In the genomic region with DNA sequence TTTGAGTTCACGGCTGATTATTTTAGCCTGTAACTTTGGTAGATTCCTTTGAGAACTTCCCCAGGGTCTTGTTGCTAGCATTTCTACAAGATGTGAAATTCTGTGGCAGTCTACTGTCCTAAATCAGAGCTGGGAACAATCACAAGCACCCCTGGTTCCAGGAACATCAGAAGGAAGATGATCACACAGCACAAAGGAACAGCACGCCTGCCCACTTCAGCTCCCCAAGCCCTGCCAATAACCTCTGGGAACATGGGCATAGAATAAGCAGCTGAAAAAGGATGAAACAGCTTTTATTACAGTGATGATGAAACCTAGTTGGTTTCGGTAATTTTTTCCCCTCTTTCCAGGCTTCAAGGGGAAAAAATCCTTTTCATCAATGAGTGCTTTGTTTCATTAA, we compare ENCODE assay signal across 18 cellular contexts.
DNase-seq lines count a peak whose midpoint lies in the region; ATAC-seq lines count a peak whose summit lies in the region.
"Had no signal": no experiment of that assay in that cellular context is flagged by ENCODE, and none has a peak within 500 bp of the region (broad histone marks: within the 10 kb centered on the region; RNA-seq: fewer than 3 reads in every experiment).

No MANE protein-coding gene starts in this region.

- H3K4me3 ChIP-seq in SK-N-MC (peak overlapping the region; percentile 24; the same call in 1 of the 2 replicates), iPS DF 6.9 (ENCODE audit: low read length) (peak overlapping the region; percentile 78; the same call in 1 of the 2 replicates)
- H3K4me3 ChIP-seq: A549, spleen, uterus had no signal

- no peak overlapping the region for H3K27ac ChIP-seq in SK-N-MC
- H3K27ac ChIP-seq in iPS DF 6.9 (ENCODE audit: low read length), result no peak overlapping the region
- H3K27ac ChIP-seq: A549, heart right ventricle, spleen, uterus had no signal

- H3K9me3 ChIP-seq in SK-N-MC (ENCODE audit: low read depth, low read length) (no peaks in the 10 kb centered on the region), iPS DF 6.9 (ENCODE audit: control insufficient read depth, insufficient read depth, low read length) (no peaks in the 10 kb centered on the region)
- H3K9me3 ChIP-seq: A549, heart right ventricle, spleen, uterus had no signal

- no peak for ATAC-seq in activated CD4-positive, CD25-positive, alpha-beta regulatory T cell treated with anti-CD3 and anti-CD28 coated beads, Interleukin-2, amount 50 U/mL, for 24 hours
- ATAC-seq in HG02571 (IDR thresholded peaks at IDR 0.05; ENCODE audit: unreplicated experiment) (no peak), HG02885 (IDR thresholded peaks at IDR 0.05; ENCODE audit: poor library complexity, unreplicated experiment) (no peak)

- H3K27me3 ChIP-seq in iPS DF 6.9 (ENCODE audit: control insufficient read depth, insufficient read depth, low read length), result no peaks in the 10 kb centered on the region
- H3K27me3 ChIP-seq: heart right ventricle, spleen, uterus had no signal

- H3K4me1 ChIP-seq in iPS DF 6.9 (ENCODE audit: control insufficient read depth, insufficient read depth, low read length), result peaks cover 3% of the 10 kb centered on the region; the same call in 1 of the 2 replicates
- H3K4me1 ChIP-seq: A549, uterus had no signal

- H3K36me3 ChIP-seq in SK-N-MC (ENCODE audit: insufficient read depth, low read length) (no peaks in the 10 kb centered on the region), iPS DF 6.9 (ENCODE audit: control insufficient read depth, insufficient read depth, low read length) (no peaks in the 10 kb centered on the region)
- H3K36me3 ChIP-seq: heart right ventricle, spleen, uterus had no signal

- peak; percentile 2 for DNase-seq in NCI-H1436 (lab: John Stamatoyannopoulos, UW)
- no peak for DNase-seq in NCI-H1436 treated with DMSO at 0.1 percent for 48 hours (lab: John Stamatoyannopoulos, UW)
- DNase-seq in SK-N-MC (ENCODE audit: low read depth, low spot score), result no peak
- no peak for DNase-seq in iPS DF 6.9 (ENCODE audit: low read depth, low spot score)
- DNase-seq in pons (ENCODE audit: low spot score), result peak; percentile 39
- DNase-seq: activated CD4-positive, alpha-beta T cell treated with anti-CD3 and anti-CD28 coated beads, Interleukin-2, amount 10 ng/mL, durations not matched to agents 7 days and 5 days; activated naive CD4-positive, alpha-beta T cell treated with Interleukin-2 at 50 U/mL for 16 hours; activated T-cell treated with anti-CD3 and anti-CD28 coated beads for 4 hours; CD4-positive, CD25-positive, alpha-beta regulatory T cell; OCI-M1; spleen; stimulated activated naive CD4-positive, alpha-beta T cell; uterus had no signal

- H3K9ac ChIP-seq in SK-N-MC (ENCODE audit: insufficient read length), result no peak overlapping the region

- no CpG with 5 or more reads among the region's 3 CpGs for WGBS in iPS DF 6.9 (ENCODE audit: insufficient coverage, insufficient read length)

Comparison
In these comparisons a context has a peak if more than half of its experiments do, and no peak if none do; other contexts are left out.
1. DNase-seq: peak in NCI-H1436 (single experiment) and pons (single experiment); none in NCI-H1436 treated with DMSO at 0.1 percent for 48 hours (single experiment), SK-N-MC (single experiment) and iPS DF 6.9 (single experiment).